Comparison of ENCODE assay signal across 1 cellular context in the genomic region with DNA sequence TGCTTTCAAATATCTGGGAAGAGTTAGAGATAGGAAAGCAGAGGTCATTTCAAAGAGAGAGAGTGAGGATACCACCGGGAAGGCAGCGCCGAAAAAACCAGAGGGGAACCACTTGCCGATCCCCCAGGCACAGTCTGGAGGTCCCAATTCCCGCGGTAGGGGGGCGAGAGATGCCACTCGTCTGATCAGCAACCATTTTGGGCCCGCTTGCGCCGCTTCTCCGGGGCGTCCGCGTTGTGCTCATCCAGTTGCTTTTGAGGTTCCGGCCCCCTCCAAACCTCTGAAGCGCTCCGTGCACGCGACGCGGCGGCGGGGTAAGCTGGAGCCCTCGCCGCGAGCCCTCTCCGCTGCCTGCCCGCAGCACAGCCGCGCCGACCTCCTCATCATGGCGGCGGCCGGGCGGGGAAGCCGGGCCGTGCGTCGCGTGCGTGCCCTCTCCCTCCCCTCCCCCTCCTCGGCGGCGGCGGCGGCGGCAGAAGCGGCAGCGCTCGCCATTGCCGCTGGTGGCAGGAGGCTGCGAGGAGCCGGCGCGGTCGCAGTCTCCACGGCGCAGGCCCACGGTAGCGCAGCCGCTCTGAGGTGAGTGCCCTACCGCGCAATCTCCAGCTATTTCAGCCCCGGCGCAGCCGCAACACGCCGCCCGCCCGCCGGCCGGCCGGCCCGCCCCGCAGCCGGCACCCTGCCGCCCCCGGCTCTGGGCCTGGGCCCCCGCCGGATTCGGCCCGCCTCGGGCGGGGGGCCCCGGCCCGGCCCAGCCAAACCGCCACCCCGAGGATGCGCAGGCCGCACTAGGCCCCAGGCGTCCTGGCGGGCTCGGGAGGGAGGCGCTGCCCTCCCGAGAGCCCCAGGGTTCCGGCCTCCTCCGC.
TF ChIP-seq lines count a peak whose summit lies in the region.

TSS of gene NRF1 (plus strand) at position 475 of the 866 bp plus-strand sequence. CDS start 45,632 bp downstream, outside the sequence.

TF ChIP-seq in HEK293, 187 proteins besides CTCF, POLR2A, EP300 and RAD21 (continued from another document and continues in another):
- TF ChIP-seq, protein P1, sequence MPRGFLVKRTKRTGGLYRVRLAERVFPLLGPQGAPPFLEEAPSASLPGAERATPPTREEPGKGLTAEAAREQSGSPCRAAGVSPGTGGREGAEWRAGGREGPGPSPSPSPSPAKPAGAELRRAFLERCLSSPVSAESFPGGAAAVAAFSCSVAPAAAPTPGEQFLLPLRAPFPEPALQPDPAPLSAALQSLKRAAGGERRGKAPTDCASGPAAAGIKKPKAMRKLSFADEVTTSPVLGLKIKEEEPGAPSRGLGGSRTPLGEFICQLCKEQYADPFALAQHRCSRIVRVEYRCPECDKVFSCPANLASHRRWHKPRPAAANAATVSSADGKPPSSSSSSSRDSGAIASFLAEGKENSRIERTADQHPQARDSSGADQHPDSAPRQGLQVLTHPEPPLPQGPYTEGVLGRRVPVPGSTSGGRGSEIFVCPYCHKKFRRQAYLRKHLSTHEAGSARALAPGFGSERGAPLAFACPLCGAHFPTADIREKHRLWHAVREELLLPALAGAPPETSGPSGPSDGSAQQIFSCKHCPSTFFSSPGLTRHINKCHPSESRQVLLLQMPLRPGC (tag by site-specific recombination; IDR thresholded peaks at IDR 0.05), result no peak
- TF ChIP-seq, protein P2, sequence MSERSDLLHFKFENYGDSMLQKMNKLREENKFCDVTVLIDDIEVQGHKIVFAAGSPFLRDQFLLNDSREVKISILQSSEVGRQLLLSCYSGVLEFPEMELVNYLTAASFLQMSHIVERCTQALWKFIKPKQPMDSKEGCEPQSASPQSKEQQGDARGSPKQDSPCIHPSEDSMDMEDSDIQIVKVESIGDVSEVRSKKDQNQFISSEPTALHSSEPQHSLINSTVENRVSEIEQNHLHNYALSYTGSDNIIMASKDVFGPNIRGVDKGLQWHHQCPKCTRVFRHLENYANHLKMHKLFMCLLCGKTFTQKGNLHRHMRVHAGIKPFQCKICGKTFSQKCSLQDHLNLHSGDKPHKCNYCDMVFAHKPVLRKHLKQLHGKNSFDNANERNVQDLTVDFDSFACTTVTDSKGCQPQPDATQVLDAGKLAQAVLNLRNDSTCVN (tag by site-specific recombination; optimal IDR thresholded peaks at IDR 0.05), result peak; percentile 87
- no peak for TF ChIP-seq ZNF571 (tag by site-specific recombination; IDR thresholded peaks at IDR 0.05)
- TF ChIP-seq WT1 (tag by site-specific recombination; IDR thresholded peaks at IDR 0.05), result no peak
- TF ChIP-seq ZSCAN30 (tag by site-specific recombination; IDR thresholded peaks at IDR 0.05), result peak; percentile 95
- TF ChIP-seq ZFHX2 (tag by site-specific recombination; conservative IDR thresholded peaks at IDR 0.05), result no peak; the same call in 1 of the 2 replicates
- TF ChIP-seq KLF7 (tag by site-specific recombination; IDR thresholded peaks at IDR 0.05; ENCODE audit: borderline replicate concordance), result no peak
- no peak for TF ChIP-seq ZNF677 (tag by site-specific recombination; IDR thresholded peaks at IDR 0.05)
- 0 out of 2 replicates have a peak, but pooled peaks have one; percentile 37 for TF ChIP-seq ZEB2 (tag by site-specific recombination; IDR thresholded peaks at IDR 0.05)
- TF ChIP-seq ZNF777 (tag by site-specific recombination; IDR thresholded peaks at IDR 0.05; ENCODE audit: borderline replicate concordance), result no peak
- TF ChIP-seq ZNF654 (tag by site-specific recombination; IDR thresholded peaks at IDR 0.05; ENCODE audit: low read depth), result no peak
- no peak for TF ChIP-seq ZNF10 (tag by site-specific recombination; IDR thresholded peaks at IDR 0.05)
- TF ChIP-seq AEBP2 (tag by site-specific recombination; IDR thresholded peaks at IDR 0.05; ENCODE audit: borderline replicate concordance), result no peak
- no peak for TF ChIP-seq MEIS1 (CRISPR knock-in tag; IDR thresholded peaks at IDR 0.05; ENCODE audit: borderline replicate concordance)
- TF ChIP-seq ZNF549 (tag by site-specific recombination; IDR thresholded peaks at IDR 0.05), result peak; percentile 12; the same call in 1 of the 2 replicates
- TF ChIP-seq, protein P3, sequence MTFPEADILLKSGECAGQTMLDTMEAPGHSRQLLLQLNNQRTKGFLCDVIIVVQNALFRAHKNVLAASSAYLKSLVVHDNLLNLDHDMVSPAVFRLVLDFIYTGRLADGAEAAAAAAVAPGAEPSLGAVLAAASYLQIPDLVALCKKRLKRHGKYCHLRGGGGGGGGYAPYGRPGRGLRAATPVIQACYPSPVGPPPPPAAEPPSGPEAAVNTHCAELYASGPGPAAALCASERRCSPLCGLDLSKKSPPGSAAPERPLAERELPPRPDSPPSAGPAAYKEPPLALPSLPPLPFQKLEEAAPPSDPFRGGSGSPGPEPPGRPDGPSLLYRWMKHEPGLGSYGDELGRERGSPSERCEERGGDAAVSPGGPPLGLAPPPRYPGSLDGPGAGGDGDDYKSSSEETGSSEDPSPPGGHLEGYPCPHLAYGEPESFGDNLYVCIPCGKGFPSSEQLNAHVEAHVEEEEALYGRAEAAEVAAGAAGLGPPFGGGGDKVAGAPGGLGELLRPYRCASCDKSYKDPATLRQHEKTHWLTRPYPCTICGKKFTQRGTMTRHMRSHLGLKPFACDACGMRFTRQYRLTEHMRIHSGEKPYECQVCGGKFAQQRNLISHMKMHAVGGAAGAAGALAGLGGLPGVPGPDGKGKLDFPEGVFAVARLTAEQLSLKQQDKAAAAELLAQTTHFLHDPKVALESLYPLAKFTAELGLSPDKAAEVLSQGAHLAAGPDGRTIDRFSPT (tag by site-specific recombination; IDR thresholded peaks at IDR 0.05), result peak; percentile 75; the same call in 1 of the 2 replicates
- TF ChIP-seq ZNF155 (tag by site-specific recombination; IDR thresholded peaks at IDR 0.05), result no peak
- TF ChIP-seq ZNF133 (tag by site-specific recombination; IDR thresholded peaks at IDR 0.05), result no peak
- no peak for TF ChIP-seq SALL2 (tag by site-specific recombination; IDR thresholded peaks at IDR 0.05; ENCODE audit: borderline replicate concordance)
- 0 out of 2 replicates have a peak, but pooled peaks have one; percentile 70 for TF ChIP-seq ZNF785 (tag by site-specific recombination; IDR thresholded peaks at IDR 0.05)
- no peak for TF ChIP-seq ZNF704 (tag by site-specific recombination; IDR thresholded peaks at IDR 0.05)
- TF ChIP-seq ZNF596 (tag by site-specific recombination; IDR thresholded peaks at IDR 0.05), result peak; percentile 8; the same call in 1 of the 2 replicates
- TF ChIP-seq HOXC10 (CRISPR knock-in tag; IDR thresholded peaks at IDR 0.05), result 0 out of 2 replicates have a peak, but pooled peaks have one; percentile 49
- no peak for TF ChIP-seq ZNF114 (tag by site-specific recombination; IDR thresholded peaks at IDR 0.05)
- TF ChIP-seq ZNF266 (tag by site-specific recombination; IDR thresholded peaks at IDR 0.05; ENCODE audit: low read depth), result no peak
- no peak for TF ChIP-seq PRDM4 (tag by site-specific recombination; IDR thresholded peaks at IDR 0.05)
- no peak for TF ChIP-seq ZNF529 (tag by site-specific recombination; IDR thresholded peaks at IDR 0.05; ENCODE audit: insufficient replicate concordance)
- no peak for TF ChIP-seq ZNF426 (tag by site-specific recombination; IDR thresholded peaks at IDR 0.05)
- TF ChIP-seq ZNF239 (tag by site-specific recombination; IDR thresholded peaks at IDR 0.05), result no peak
- no peak; the same call in 1 of the 2 replicates for TF ChIP-seq ZNF184 (tag by site-specific recombination; IDR thresholded peaks at IDR 0.05)
- TF ChIP-seq ZNF600 (tag by site-specific recombination; IDR thresholded peaks at IDR 0.05), result peak; percentile 78
- TF ChIP-seq SP2 (tag by site-specific recombination; IDR thresholded peaks at IDR 0.05), result no peak
- no peak for TF ChIP-seq BCL11A (tag by site-specific recombination; IDR thresholded peaks at IDR 0.05; ENCODE audit: low read depth)
- TF ChIP-seq ZNF560 (tag by site-specific recombination; IDR thresholded peaks at IDR 0.05; ENCODE audit: borderline replicate concordance), result no peak
- TF ChIP-seq OSR2 (tag by site-specific recombination; IDR thresholded peaks at IDR 0.05), result peak; percentile 66; the same call in 1 of the 2 replicates
- TF ChIP-seq ZNF211 (tag by site-specific recombination; IDR thresholded peaks at IDR 0.05; ENCODE audit: low read depth), result no peak
- no peak for TF ChIP-seq ZSCAN16 (tag by site-specific recombination; IDR thresholded peaks at IDR 0.05)
- TF ChIP-seq ZNF214 (tag by site-specific recombination; IDR thresholded peaks at IDR 0.05; ENCODE audit: borderline replicate concordance), result no peak
- peak; percentile 82; the same call in 1 of the 2 replicates for TF ChIP-seq ZNF391 (tag by site-specific recombination; IDR thresholded peaks at IDR 0.05; ENCODE audit: borderline replicate concordance, low read depth)
- TF ChIP-seq KLF10 (tag by site-specific recombination; IDR thresholded peaks at IDR 0.05), result no peak; the same call in 1 of the 2 replicates
- no peak for TF ChIP-seq ZNF221 (tag by site-specific recombination; IDR thresholded peaks at IDR 0.05; ENCODE audit: borderline replicate concordance)
- TF ChIP-seq ZFP3 (tag by site-specific recombination; IDR thresholded peaks at IDR 0.05; ENCODE audit: low read depth), result no peak
- TF ChIP-seq ZNF23 (tag by site-specific recombination; IDR thresholded peaks at IDR 0.05; ENCODE audit: borderline replicate concordance), result no peak
- TF ChIP-seq ZNF639 (tag by site-specific recombination; IDR thresholded peaks at IDR 0.05), result no peak
- TF ChIP-seq, protein P4, sequence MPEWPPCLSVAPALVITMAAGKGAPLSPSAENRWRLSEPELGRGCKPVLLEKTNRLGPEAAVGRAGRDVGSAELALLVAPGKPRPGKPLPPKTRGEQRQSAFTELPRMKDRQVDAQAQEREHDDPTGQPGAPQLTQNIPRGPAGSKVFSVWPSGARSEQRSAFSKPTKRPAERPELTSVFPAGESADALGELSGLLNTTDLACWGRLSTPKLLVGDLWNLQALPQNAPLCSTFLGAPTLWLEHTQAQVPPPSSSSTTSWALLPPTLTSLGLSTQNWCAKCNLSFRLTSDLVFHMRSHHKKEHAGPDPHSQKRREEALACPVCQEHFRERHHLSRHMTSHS (tag by site-specific recombination; IDR thresholded peaks at IDR 0.05), result no peak
- no peak for TF ChIP-seq ZNF404 (tag by site-specific recombination; IDR thresholded peaks at IDR 0.05)
- no peak for TF ChIP-seq ZNF747 (tag by site-specific recombination; IDR thresholded peaks at IDR 0.05)
- TF ChIP-seq ZNF555 (tag by site-specific recombination; conservative IDR thresholded peaks at IDR 0.05), result no peak
